Comparison of ENCODE assay signal across 8 cellular contexts in the genomic region with DNA sequence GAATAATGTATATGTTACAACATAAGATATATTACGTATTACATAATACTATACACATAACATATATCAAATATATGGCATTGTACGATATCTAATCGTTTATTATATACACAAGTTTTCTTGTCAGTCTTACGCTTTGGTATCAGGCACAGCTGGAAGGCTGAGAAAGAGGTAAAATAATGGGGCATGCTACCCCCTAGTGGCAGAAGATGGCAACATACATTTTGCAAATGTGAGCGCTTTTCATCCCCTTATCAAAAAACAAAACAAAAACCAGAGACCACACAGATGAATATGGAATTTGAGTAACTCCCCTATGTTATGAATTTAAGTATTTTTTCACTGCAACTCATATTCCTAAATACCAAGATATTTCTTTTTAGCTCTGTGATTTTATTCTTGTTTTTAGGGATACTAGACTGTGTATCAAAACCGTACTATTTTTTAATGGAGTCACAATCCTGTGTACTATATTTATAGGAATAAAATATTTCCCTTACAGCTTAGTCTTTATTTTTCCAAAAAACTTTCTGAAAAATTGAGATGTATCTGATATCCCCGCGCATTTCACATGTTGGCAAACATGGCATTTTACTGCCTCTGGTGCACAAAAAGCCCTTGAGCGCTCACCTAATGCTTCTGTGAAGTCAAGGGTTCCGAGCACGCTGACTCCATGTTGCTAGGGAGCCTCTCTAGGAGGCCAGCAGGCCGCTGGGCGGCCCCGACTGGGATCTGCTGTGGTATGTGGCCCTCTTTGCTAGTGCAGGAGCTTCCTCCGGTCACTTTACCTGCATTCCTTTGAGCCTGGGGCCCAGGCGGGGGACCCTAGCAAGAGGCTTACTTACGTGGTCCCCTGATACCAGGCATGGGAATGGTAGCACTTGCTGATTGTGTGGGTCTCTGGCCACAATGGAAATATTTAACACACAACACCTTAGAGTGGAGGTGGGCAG.
A peak's percentile ranks its signal among the peaks of the same experiment; 100 is the strongest.
DNase-seq lines count a peak whose midpoint lies in the region; ATAC-seq and TF ChIP-seq lines count a peak whose summit lies in the region.

No MANE protein-coding gene starts in this region.

- H3K36me3 ChIP-seq in OCI-LY3 (replicated peaks; ENCODE audit: low read depth, low read length) (no peaks in the 10 kb centered on the region), ascending aorta (no peaks in the 10 kb centered on the region)

- H3K9me3 ChIP-seq in OCI-LY3 (ENCODE audit: insufficient read depth, low read length) (no peaks in the 10 kb centered on the region), ascending aorta (no peaks in the 10 kb centered on the region), right cardiac atrium (ENCODE audit: control insufficient read depth, low read length) (no peaks in the 10 kb centered on the region)

- H3K4me1 ChIP-seq in OCI-LY3 (ENCODE audit: low read length), result peaks cover 4% of the 10 kb centered on the region; the same call in 1 of the 2 replicates
- peaks cover 6 to 30% of the 10 kb centered on the region in 2 donors for H3K4me1 ChIP-seq in ascending aorta
- H3K4me1 ChIP-seq in right cardiac atrium (ENCODE audit: control insufficient read depth, insufficient read depth, low read length), result no peaks in the 10 kb centered on the region

- H3K27ac ChIP-seq in OCI-LY3 (ENCODE audit: low read length), result no peak overlapping the region
- peak overlapping the region; percentile 87 to 88 for H3K27ac ChIP-seq in ascending aorta
- no peak overlapping the region for H3K27ac ChIP-seq in right cardiac atrium (ENCODE audit: low read length)

- no peaks in the 10 kb centered on the region for H3K79me2 ChIP-seq in OCI-LY3 (ENCODE audit: low read length)

- TF ChIP-seq CTCF in GM13976 (IDR thresholded peaks at IDR 0.05; ENCODE audit: borderline replicate concordance, control extremely low read depth, extremely low read depth, insufficient read depth, missing control alignments) (peak; percentile 73), OCI-LY3 (IDR thresholded peaks at IDR 0.05; ENCODE audit: low read depth, low read length) (peak; percentile 45), ascending aorta (IDR thresholded peaks at IDR 0.05) (peak; percentile 60 to 74 (median 72))

- DNase-seq in AML-193 (lab: John Stamatoyannopoulos, UW) (peak; percentile 50 to 54), GM13976 (ENCODE audit: low spot score) (peak; percentile 73), ascending aorta (ENCODE audit: low spot score in 2 of 2) (peak in 1 of 2 donors; percentile 72), right cardiac atrium (no peak), smooth muscle cell of the brain vasculature (ENCODE audit: low read depth, low spot score) (peak; percentile 37)

- H3K4me3 ChIP-seq in OCI-LY3 (ENCODE audit: low read length) (no peak overlapping the region), ascending aorta (peak overlapping the region in 1 of 2 donors; percentile 52), right cardiac atrium (ENCODE audit: low read length) (no peak overlapping the region)

- in situ Hi-C loops in GM13976 (cut with MboI; ENCODE audit: low sequenced_read_pairs, unreplicated experiment), result loop anchor here (10.0 kb wide), 1 partner anchor 155 kb away; no protein-coding TSS in a partner anchor

- WGBS in right cardiac atrium, result 44% methylated on average over 17 of the region's 17 CpGs

- no peaks in the 10 kb centered on the region; the same call in 1 of the 2 replicates for H3K27me3 ChIP-seq in OCI-LY3 (ENCODE audit: low read depth, low read length)
- H3K27me3 ChIP-seq in ascending aorta, result no peaks in the 10 kb centered on the region
- no peaks in the 10 kb centered on the region for H3K27me3 ChIP-seq in right cardiac atrium (ENCODE audit: control insufficient read depth, insufficient read depth)

- no peaks in the 10 kb centered on the region for H4K20me1 ChIP-seq in OCI-LY3 (ENCODE audit: insufficient read depth, low read length)

- intact Hi-C loops in ascending aorta (cut with DNase I), result loop anchor here (1.0 to 10.0 kb wide), 6 partner anchors 48 to 475 kb away; a partner anchor contains a TSS
- intact Hi-C loops in right cardiac atrium (cut with DNase I), result loop anchor here in 3 of 4 donors (5.0 to 10.0 kb wide), 4 partner anchors 85 to 288 kb away; a partner anchor contains a TSS

- no peak overlapping the region for H2AFZ ChIP-seq in OCI-LY3 (ENCODE audit: low read depth, low read length)

- H3K4me2 ChIP-seq in OCI-LY3 (ENCODE audit: low read length), result no peak overlapping the region

- ATAC-seq in HG03521 (IDR thresholded peaks at IDR 0.05; ENCODE audit: unreplicated experiment) (peak; percentile 43), right cardiac atrium (peak; percentile 44 to 61), HG03135 (IDR thresholded peaks at IDR 0.05; ENCODE audit: unreplicated experiment) (no peak)

- no peak overlapping the region for H3K9ac ChIP-seq in OCI-LY3 (ENCODE audit: low read length)

Comparison
In these comparisons a context has a peak if more than half of its experiments do, and no peak if none do; other contexts are left out.
1. DNase-seq: peak in AML-193 (2 of 2), GM13976 (single experiment) and smooth muscle cell of the brain vasculature (single experiment); none in right cardiac atrium (0 of 3).
2. H3K27ac ChIP-seq: peak in ascending aorta (2 of 2); none in OCI-LY3 (single experiment) and right cardiac atrium (single experiment).
3. Peak in every context shown above with its lines, with median percentiles within 50 percentile points of each other: CTCF ChIP-seq.